Comparison of ENCODE assay signal across 22 cellular contexts in the genomic region with DNA sequence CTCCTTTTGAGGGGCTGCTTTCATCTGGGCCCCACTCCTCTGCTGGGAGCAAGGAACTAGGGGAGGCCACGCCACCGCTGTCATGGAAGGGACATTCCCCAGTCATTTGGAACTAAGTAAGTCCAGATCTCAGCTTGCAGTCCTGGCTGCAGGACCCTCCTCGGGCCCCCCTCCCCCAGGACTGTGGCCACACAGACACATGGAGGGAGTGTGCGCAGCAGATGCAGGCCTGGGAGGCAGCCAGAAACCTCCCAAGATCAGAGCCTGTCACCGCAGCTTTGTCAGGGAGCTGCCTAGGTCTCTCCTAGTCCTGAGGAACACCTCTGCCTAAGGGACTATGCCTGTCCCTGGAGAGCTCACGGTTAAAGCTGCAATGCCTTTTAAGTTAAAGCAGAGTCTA. TPM values are rescaled to one million over a fixed set of nuclear protein-coding genes. Genes with fewer than 3 reads are reported as not detected.
"Had no signal": no experiment of that assay in that cellular context is flagged by ENCODE, and none has a peak within 500 bp of the region (broad histone marks: within the 10 kb centered on the region; RNA-seq: fewer than 3 reads in every experiment).

No MANE protein-coding gene starts in this region.

- H3K4me1 ChIP-seq: heart left ventricle, tibial nerve had no signal

- H3K9me3 Mint-ChIP-seq: activated naive CD4-positive, alpha-beta T cell treated with anti-CD3 and anti-CD28 coated beads, Interleukin-2, amount 50 U/mL, for 24 hours; activated T-helper 2 cell treated with anti-CD3 and anti-CD28 coated beads, Interferon-gamma antibody, Interleukin-2, Interleukin-4, amounts not matched to agents 10 μg/mL and 5 μg/mL and 100 μg/mL, durations not matched to agents 14 hours and 24 hours and 36 hours; central memory CD8-positive, alpha-beta T cell; dendritic cell treated with granulocyte-macrophage colony-stimulating factor and Interleukin-4, amounts not matched to agents 40 ng/mL and 50 ng/mL, for 4 days; natural killer cell; stimulated activated naive B cell treated with anti-CD40 and anti-IgM and Interleukin-4, amounts not matched to agents 10 μg/mL and 1 μg/mL and 100 μg/mL, for 72 hours had no signal

- H3K4me3 Mint-ChIP-seq: activated naive CD4-positive, alpha-beta T cell treated with anti-CD3 and anti-CD28 coated beads, Interleukin-2, amount 50 U/mL, for 24 hours; central memory CD8-positive, alpha-beta T cell; dendritic cell treated with granulocyte-macrophage colony-stimulating factor and Interleukin-4, amounts not matched to agents 40 ng/mL and 50 ng/mL, for 4 days; natural killer cell; stimulated activated naive B cell treated with anti-CD40 and anti-IgM and Interleukin-4, amounts not matched to agents 10 μg/mL and 1 μg/mL and 100 μg/mL, for 72 hours had no signal

- H3K4me1 Mint-ChIP-seq: activated naive CD4-positive, alpha-beta T cell treated with anti-CD3 and anti-CD28 coated beads, Interleukin-2, amount 50 U/mL, for 24 hours; central memory CD8-positive, alpha-beta T cell; natural killer cell; stimulated activated naive B cell treated with anti-CD40 and anti-IgM and Interleukin-4, amounts not matched to agents 10 μg/mL and 1 μg/mL and 100 μg/mL, for 72 hours had no signal

- ATAC-seq: activated CD4-positive, CD25-positive, alpha-beta regulatory T cell treated with anti-CD3 and anti-CD28 coated beads, Interleukin-2, amount 50 U/mL, for 24 hours; body of pancreas; heart left ventricle; left ventricle myocardium superior; mucosa of descending colon; natural killer cell; sciatic nerve; stimulated activated naive B cell treated with anti-CD40 and anti-IgM and Interleukin-4, amounts not matched to agents 10 μg/mL and 1 μg/mL and 100 μg/mL, for 72 hours had no signal

- H3K27me3 ChIP-seq: body of pancreas, heart left ventricle, spleen, tibial nerve had no signal

- H3K27me3 Mint-ChIP-seq: activated naive CD4-positive, alpha-beta T cell treated with anti-CD3 and anti-CD28 coated beads, Interleukin-2, amount 50 U/mL, for 24 hours had no signal

- DNase-seq: amniotic stem cell; body of pancreas; foreskin melanocyte; heart left ventricle; kidney; left ventricle myocardium superior; mucosa of descending colon; natural killer cell; spleen; stimulated activated CD4-positive, alpha-beta T cell treated with anti-CD3 and anti-CD28 coated beads, Interleukin-1b, Interleukin-23, amount 100 ng/mL, for 48 hours; stimulated activated naive B cell treated with anti-CD40 and anti-IgM and Interleukin-4, amounts not matched to agents 10 μg/mL and 1 μg/mL and 100 μg/mL, for 72 hours had no signal

- H3K36me3 ChIP-seq: heart left ventricle, spleen, tibial nerve had no signal

- H3K4me3 ChIP-seq: body of pancreas, heart left ventricle, mucosa of descending colon, spleen, tibial nerve had no signal

- H3K27ac Mint-ChIP-seq: activated naive CD4-positive, alpha-beta T cell treated with anti-CD3 and anti-CD28 coated beads, Interleukin-2, amount 50 U/mL, for 24 hours; activated T-helper 2 cell treated with anti-CD3 and anti-CD28 coated beads, Interferon-gamma antibody, Interleukin-2, Interleukin-4, amounts not matched to agents 10 μg/mL and 5 μg/mL and 100 μg/mL, durations not matched to agents 14 hours and 24 hours and 36 hours; dendritic cell treated with granulocyte-macrophage colony-stimulating factor and Interleukin-4, amounts not matched to agents 40 ng/mL and 50 ng/mL, for 4 days; natural killer cell; stimulated activated naive B cell treated with anti-CD40 and anti-IgM and Interleukin-4, amounts not matched to agents 10 μg/mL and 1 μg/mL and 100 μg/mL, for 72 hours had no signal

- H3K9me3 ChIP-seq: body of pancreas, heart left ventricle, mucosa of descending colon, spleen, tibial nerve had no signal

- H3K27ac ChIP-seq: body of pancreas, heart left ventricle, spleen, tibial nerve had no signal

- H3K36me3 Mint-ChIP-seq: activated naive CD4-positive, alpha-beta T cell treated with anti-CD3 and anti-CD28 coated beads, Interleukin-2, amount 50 U/mL, for 24 hours; natural killer cell; stimulated activated naive B cell treated with anti-CD40 and anti-IgM and Interleukin-4, amounts not matched to agents 10 μg/mL and 1 μg/mL and 100 μg/mL, for 72 hours had no signal

- FAIRE-seq: kidney had no signal

RNA-seq across cellular contexts. Expression of gene GNAT1, which starts 43.5 kb away (rescaled TPM):
- total RNA-seq: activated T-helper 2 cell treated with anti-CD3 and anti-CD28 coated beads, Interferon-gamma antibody, Interleukin-2, Interleukin-4, amounts not matched to agents 10 μg/mL and 5 μg/mL and 100 μg/mL, durations not matched to agents 14 hours and 24 hours and 36 hours; body of pancreas; epithelial cell of proximal tubule; kidney; left ventricle myocardium superior; mucosa of descending colon; natural killer cell; osteoblast; sciatic nerve; subcutaneous adipose tissue; T-helper 2 cell treated with Interferon-gamma antibody and Interleukin-4, amounts not matched to agents 100 ng/mL and 5 ng/mL, for 36 hours; tibial nerve had no signal
- polyA plus RNA-seq: heart left ventricle had no signal

RNA-seq across cellular contexts. Expression of gene SLC38A3, which starts 57.2 kb away (rescaled TPM):
- total RNA-seq: activated T-helper 2 cell treated with anti-CD3 and anti-CD28 coated beads, Interferon-gamma antibody, Interleukin-2, Interleukin-4, amounts not matched to agents 10 μg/mL and 5 μg/mL and 100 μg/mL, durations not matched to agents 14 hours and 24 hours and 36 hours; epithelial cell of proximal tubule; spleen; subcutaneous adipose tissue; T-helper 2 cell treated with Interferon-gamma antibody and Interleukin-4, amounts not matched to agents 100 ng/mL and 5 ng/mL, for 36 hours had no signal
